ENCODE assay signal across 10 cellular contexts in the genomic region with DNA sequence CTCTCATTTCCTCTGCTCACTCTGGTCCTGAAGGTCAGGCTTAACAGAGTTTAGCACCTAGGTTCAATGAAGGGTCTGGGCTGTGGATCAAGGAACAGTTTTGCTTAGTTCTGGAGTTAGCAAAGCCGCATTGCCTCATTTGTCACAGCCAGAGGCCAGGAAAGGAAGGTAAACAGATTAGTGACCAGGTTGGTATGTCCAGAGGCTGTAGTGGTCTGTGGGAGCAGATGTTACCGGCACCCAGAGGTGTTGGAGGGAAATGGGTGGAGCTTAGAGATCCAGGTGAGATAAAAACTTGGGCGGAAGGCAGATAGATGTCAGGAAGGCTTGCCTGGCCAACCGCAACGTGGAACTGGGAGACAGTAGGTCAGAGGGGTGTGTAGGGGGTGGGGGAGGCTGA. TPM values are rescaled to one million over a fixed set of nuclear protein-coding genes. Genes with fewer than 3 reads are reported as not detected.
A peak's percentile ranks its signal among the peaks of the same experiment; 100 is the strongest.
DNase-seq lines count a peak whose midpoint lies in the region; ATAC-seq and TF ChIP-seq lines count a peak whose summit lies in the region.
"Had no signal": no experiment of that assay in that cellular context is flagged by ENCODE, and none has a peak within 500 bp of the region (broad histone marks: within the 10 kb centered on the region; RNA-seq: fewer than 3 reads in every experiment).

No MANE protein-coding gene starts in this region.

- H3K27me3 ChIP-seq in Caco-2 (replicated peaks; ENCODE audit: control insufficient read depth, insufficient read depth, low read length) (no peaks in the 10 kb centered on the region), H7 (ENCODE audit: control insufficient read depth, insufficient read depth, low read length) (no peaks in the 10 kb centered on the region)
- H3K27me3 ChIP-seq in naive thymus-derived CD4-positive, alpha-beta T cell (ENCODE audit: control insufficient read depth in 2 of 2, insufficient read depth in 2 of 2, low read length in 2 of 2), result no peaks in the 10 kb centered on the region

- POLR2A ChIA-PET in Caco-2 (lab: Charles Lee), result no interaction called here
- POLR2A ChIA-PET in naive thymus-derived CD4-positive, alpha-beta T cell (lab: Charles Lee), result no interaction called here

- H3K27ac ChIP-seq in naive thymus-derived CD4-positive, alpha-beta T cell (ENCODE audit: low read depth, low read length), result peak overlapping the region; percentile 14

- H3K27me3 Mint-ChIP-seq in Caco-2 (ENCODE audit: insufficient read depth, unreplicated experiment), result no peaks in the 10 kb centered on the region
- H3K27me3 Mint-ChIP-seq in central memory CD8-positive, alpha-beta T cell, result no peaks in the 10 kb centered on the region
- no peaks in the 10 kb centered on the region for H3K27me3 Mint-ChIP-seq in naive thymus-derived CD4-positive, alpha-beta T cell

- H3K9me3 ChIP-seq in Caco-2, result no peaks in the 10 kb centered on the region
- H3K9me3 ChIP-seq in naive thymus-derived CD4-positive, alpha-beta T cell (ENCODE audit: control insufficient read depth in 2 of 3, low read length in 3 of 3), result no peaks in the 10 kb centered on the region

- TF ChIP-seq CTCF in Caco-2 (IDR thresholded peaks at IDR 0.05; ENCODE audit: insufficient read depth in 1 of 2, low read depth in 1 of 2, low read length in 1 of 2, severe bottlenecking in 1 of 2, unreplicated experiment in 1 of 2), result no peak

- no peak for ATAC-seq in central memory CD8-positive, alpha-beta T cell (replicated peaks; ENCODE audit: extremely low read depth, poor library complexity, severe bottlenecking)
- no peak for ATAC-seq in naive thymus-derived CD4-positive, alpha-beta T cell
- ATAC-seq in HG03469 (IDR thresholded peaks at IDR 0.05; ENCODE audit: unreplicated experiment), result no peak
- no peak for ATAC-seq in GM19452 (IDR thresholded peaks at IDR 0.05; ENCODE audit: unreplicated experiment)

- peak; percentile 65 to 77 for DNase-seq in Caco-2
- peak; percentile 25 for DNase-seq in H7
- no peak for DNase-seq in central memory CD8-positive, alpha-beta T cell (ENCODE audit: low spot score in 2 of 2)
- DNase-seq in naive thymus-derived CD4-positive, alpha-beta T cell, result no peak
- DNase-seq in DMS 273 (lab: John Stamatoyannopoulos, UW; ENCODE audit: unreplicated experiment), result no peak
- DNase-seq: NCI-H1930, retina had no signal

- peaks cover 35% of the 10 kb centered on the region for H3K36me3 Mint-ChIP-seq in Caco-2 (ENCODE audit: insufficient read depth, unreplicated experiment)
- peaks cover 12% of the 10 kb centered on the region for H3K36me3 Mint-ChIP-seq in central memory CD8-positive, alpha-beta T cell (ENCODE audit: insufficient read depth)
- peaks cover 0 to 14% (median 3%) of the 10 kb centered on the region in 5 donors for H3K36me3 Mint-ChIP-seq in naive thymus-derived CD4-positive, alpha-beta T cell

- BruUV-seq in Caco-2 (replicated peaks; lab: Mats Ljungman, UMichigan), result no TSS peak

- CTCF ChIA-PET in Caco-2 (lab: Charles Lee), result no interaction called here
- CTCF ChIA-PET in naive thymus-derived CD4-positive, alpha-beta T cell (lab: Charles Lee), result interaction anchor here (0.6 kb wide), 1 partner anchor 144 kb away, joined by 3 read pairs; no protein-coding TSS in a partner anchor

- H3K4me1 Mint-ChIP-seq in Caco-2 (ENCODE audit: low read depth, unreplicated experiment), result peaks cover 20% of the 10 kb centered on the region
- peaks cover 11% of the 10 kb centered on the region for H3K4me1 Mint-ChIP-seq in central memory CD8-positive, alpha-beta T cell
- peaks cover 4 to 11% (median 7%) of the 10 kb centered on the region in 7 donors for H3K4me1 Mint-ChIP-seq in naive thymus-derived CD4-positive, alpha-beta T cell

- H3K4me3 ChIP-seq in Caco-2 (ENCODE audit: low read depth, low read length), result no peak overlapping the region
- no peak overlapping the region for H3K4me3 ChIP-seq in H7 (ENCODE audit: insufficient read depth, low read depth, low read length)
- H3K4me3 ChIP-seq in naive thymus-derived CD4-positive, alpha-beta T cell (ENCODE audit: low read length), result no peak overlapping the region

- peaks cover 2% of the 10 kb centered on the region for H3K36me3 ChIP-seq in Caco-2 (ENCODE audit: control insufficient read depth, insufficient read depth, low read length)
- H3K36me3 ChIP-seq in H7 (replicated peaks; ENCODE audit: control insufficient read depth, insufficient read depth, low read length), result no peaks in the 10 kb centered on the region; the same call in none of the 2 replicates
- peaks cover 0 to 27% (median 8%) of the 10 kb centered on the region in 3 experiments for H3K36me3 ChIP-seq in naive thymus-derived CD4-positive, alpha-beta T cell (ENCODE audit: control insufficient read depth in 2 of 3, insufficient read depth in 3 of 3, low read length in 3 of 3)

- H3K4me1 ChIP-seq in Caco-2, result peaks cover 16% of the 10 kb centered on the region
- peaks cover 0 to 6% of the 10 kb centered on the region in 2 donors for H3K4me1 ChIP-seq in naive thymus-derived CD4-positive, alpha-beta T cell (ENCODE audit: control insufficient read depth in 2 of 2, insufficient read depth in 2 of 2, low read length in 2 of 2)

- peak overlapping the region; percentile 4 for H3K4me3 Mint-ChIP-seq in Caco-2 (ENCODE audit: unreplicated experiment)
- H3K4me3 Mint-ChIP-seq in central memory CD8-positive, alpha-beta T cell, result no peak overlapping the region
- no peak overlapping the region for H3K4me3 Mint-ChIP-seq in naive thymus-derived CD4-positive, alpha-beta T cell
- H3K4me3 Mint-ChIP-seq: CD14-positive monocyte had no signal

- H3K27ac Mint-ChIP-seq in Caco-2 (ENCODE audit: unreplicated experiment), result peak overlapping the region; percentile 33
- H3K27ac Mint-ChIP-seq in central memory CD8-positive, alpha-beta T cell (ENCODE audit: low read depth), result peak overlapping the region; percentile 80
- peak overlapping the region in 6 of 9 donors; percentile 9 to 76 (median 44) for H3K27ac Mint-ChIP-seq in naive thymus-derived CD4-positive, alpha-beta T cell

- intact Hi-C loops in Caco-2 (cut with micrococcal nuclease; ENCODE audit: unreplicated experiment), result no loop called here
- intact Hi-C loops in naive thymus-derived CD4-positive, alpha-beta T cell (cut with micrococcal nuclease), result no loop called here

- H3K9me3 Mint-ChIP-seq in Caco-2 (ENCODE audit: unreplicated experiment), result no peaks in the 10 kb centered on the region
- H3K9me3 Mint-ChIP-seq in central memory CD8-positive, alpha-beta T cell, result no peaks in the 10 kb centered on the region
- no peaks in the 10 kb centered on the region for H3K9me3 Mint-ChIP-seq in naive thymus-derived CD4-positive, alpha-beta T cell

RNA-seq across cellular contexts. Expression of a gene that starts 36.6 kb away (rescaled TPM):
- total RNA-seq in Caco-2 (2022), result 69.0 and 72.1 TPM in 2 replicates
- total RNA-seq in H7 (2014; rRNA removed; shearing (Covaris generic)), result 16.6 and 17.9 TPM in 2 replicates
- 100 to 1,000 TPM; 108 to 187 (median 144) TPM for total RNA-seq in naive thymus-derived CD4-positive, alpha-beta T cell
- 1 to 10 TPM; 4.4 to 7.7 TPM for polyA plus RNA-seq in naive thymus-derived CD4-positive, alpha-beta T cell

Comparison
In these comparisons a context has a peak if more than half of its experiments do, and no peak if none do; other contexts are left out.
1. DNase-seq: peak in Caco-2 (2 of 2) and H7 (single experiment); none in central memory CD8-positive, alpha-beta T cell (0 of 2), naive thymus-derived CD4-positive, alpha-beta T cell (0 of 9) and DMS 273 (single experiment).
2. Peak in every context shown above with its lines, with median percentiles within 50 percentile points of each other: H3K27ac Mint-ChIP-seq.